In genomic region chr7:152076324-152076821, GRCh38 we compare ENCODE assay signal across 9 cellular contexts. TPM values are rescaled to one million over a fixed set of nuclear protein-coding genes. Genes with fewer than 3 reads are reported as not detected.
A peak's percentile ranks its signal among the peaks of the same experiment; 100 is the strongest.
DNase-seq lines count a peak whose midpoint lies in the region; ATAC-seq and TF ChIP-seq lines count a peak whose summit lies in the region.
"Had no signal": no experiment of that assay in that cellular context is flagged by ENCODE, and none has a peak within 500 bp of the region (broad histone marks: within the 10 kb centered on the region; RNA-seq: fewer than 3 reads in every experiment).

No MANE protein-coding gene starts in this region.

- TF ChIP-seq POLR2A in adrenal gland (IDR thresholded peaks at IDR 0.05) (no peak), vagina (IDR thresholded peaks at IDR 0.05) (no peak)

- no peaks in the 10 kb centered on the region for H3K36me3 ChIP-seq in HAP-1 (replicated peaks)
- no peaks in the 10 kb centered on the region for H3K36me3 ChIP-seq in adrenal gland (replicated peaks in 1 of 2)
- H3K36me3 ChIP-seq in vagina, result no peaks in the 10 kb centered on the region

- H3K9me3 ChIP-seq in HAP-1 (no peaks in the 10 kb centered on the region), adrenal gland (replicated peaks in 1 of 3) (no peaks in the 10 kb centered on the region), vagina (no peaks in the 10 kb centered on the region)

- ATAC-seq in omental fat pad (ENCODE audit: low FRiP score) (no peak), HG03280 (IDR thresholded peaks at IDR 0.05; ENCODE audit: unreplicated experiment) (no peak)
- ATAC-seq: effector memory CD8-positive, alpha-beta T cell had no signal

- intact Hi-C loops in adrenal gland (cut with DNase I) (no loop called here), vagina (cut with DNase I) (no loop called here)

- H3K27me3 ChIP-seq in HAP-1 (ENCODE audit: low read depth) (peaks cover 55% of the 10 kb centered on the region), adrenal gland (no peaks in the 10 kb centered on the region), vagina (no peaks in the 10 kb centered on the region)

- DNase-seq in HAP-1 (ENCODE audit: low spot score in 2 of 2) (peak; percentile 55 to 73), adrenal gland (peak in 6 of 7 donors; percentile 31 to 68 (median 42)), kidney tubule cell (ENCODE audit: low spot score) (peak; percentile 70), vagina (ENCODE audit: extremely low spot score in 2 of 2) (no peak), omental fat pad (ENCODE audit: low spot score) (no peak), mucosa of gallbladder (ENCODE audit: low spot score) (no peak)

- H3K4me1 ChIP-seq in HAP-1 (peaks cover 19% of the 10 kb centered on the region), adrenal gland (replicated peaks in 1 of 2) (peaks cover 7 to 35% of the 10 kb centered on the region in 2 donors), vagina (peaks cover 19% of the 10 kb centered on the region)

- H3K27ac ChIP-seq in C4-2B (peak overlapping the region; percentile 65), adrenal gland (peak overlapping the region in 1 of 5 donors; percentile 20), vagina (no peak overlapping the region)

- in situ Hi-C loops in HAP-1 (cut with MboI; ENCODE audit: low sequenced_read_pairs), result no loop called here

- TF ChIP-seq CTCF in C4-2B (conservative IDR thresholded peaks at IDR 0.05) (peak; percentile 93), adrenal gland (IDR thresholded peaks at IDR 0.05) (peak; percentile 20 to 57 (median 45)), vagina (IDR thresholded peaks at IDR 0.05) (no peak), omental fat pad (IDR thresholded peaks at IDR 0.05) (no peak)

- H3K4me3 ChIP-seq in HAP-1 (no peak overlapping the region), adrenal gland (no peak overlapping the region), vagina (no peak overlapping the region)

- 75 to 83% (median 78%) methylated on average over 8 of the region's 8 CpGs for WGBS in adrenal gland, 4 donors

RNA-seq across cellular contexts. Expression of gene GALNT11, which starts 50.9 kb away (rescaled TPM):
- total RNA-seq in adrenal gland (10 to 100 TPM; 25.7 to 51.3 (median 42.1) TPM), vagina (46.9 TPM), omental fat pad (10 to 100 TPM; 45.2 to 53.4 (median 51.4) TPM), mucosa of gallbladder (35.7 TPM)
- 10 to 100 TPM; 23.2 to 43.1 (median 26.6) TPM for polyA plus RNA-seq in adrenal gland

Comparison
In these comparisons a context has a peak if more than half of its experiments do, and no peak if none do; other contexts are left out.
1. CTCF ChIP-seq: peak in C4-2B (single experiment) and adrenal gland (6 of 6); none in vagina (0 of 3) and omental fat pad (0 of 3).
2. DNase-seq: peak in HAP-1 (2 of 2), adrenal gland (6 of 7) and kidney tubule cell (single experiment); none in vagina (0 of 2), omental fat pad (single experiment) and mucosa of gallbladder (single experiment).